Comparison of ENCODE assay signal across 8 cellular contexts in the genomic region with DNA sequence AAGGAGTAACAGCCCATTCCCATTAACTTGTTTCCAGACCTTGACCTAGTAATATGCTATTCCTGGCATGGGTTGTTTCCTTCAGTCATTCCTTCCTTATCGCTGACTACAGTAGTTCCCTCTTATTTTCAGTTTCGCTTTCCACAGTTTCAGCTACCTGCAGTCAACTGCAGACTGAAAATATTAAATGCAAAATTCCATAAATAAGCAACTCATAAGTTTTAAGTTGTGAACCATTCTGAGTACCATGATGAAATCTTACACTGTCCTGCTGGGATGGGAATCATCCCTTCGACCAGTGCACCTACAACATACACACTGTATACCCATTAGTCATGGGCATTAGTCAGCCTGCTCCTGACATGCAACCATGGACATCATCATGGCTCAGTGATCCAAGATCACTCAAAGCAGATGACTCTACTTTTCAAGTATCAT.
DNase-seq lines count a peak whose midpoint lies in the region; ATAC-seq and TF ChIP-seq lines count a peak whose summit lies in the region.

No MANE protein-coding gene starts in this region.

- no peaks in the 10 kb centered on the region for H3K36me3 ChIP-seq in left lung

- H3K4me1 ChIP-seq in left lung: peaks cover 0 to 9% of the 10 kb centered on the region in 2 donors

- DNase-seq in AG09309 (ENCODE audit: low read depth): peak; percentile 25
- peak; percentile 62 for DNase-seq in HPDE6-E6E7 (ENCODE audit: extremely low spot score)
- DNase-seq in left lung: no peak
- no peak for DNase-seq in NK-92 (lab: John Stamatoyannopoulos, UW; ENCODE audit: unreplicated experiment)
- DNase-seq in SKM-1 (lab: John Stamatoyannopoulos, UW; ENCODE audit: unreplicated experiment): no peak

- peak; percentile 99 for ATAC-seq in activated T-helper 17 cell treated with anti-CD3 and anti-CD28 coated beads, Interleukin-2, amount 50 U/mL, for 72 hours (replicated peaks)
- ATAC-seq in left lung (peak; percentile 74), HG02973 (IDR thresholded peaks at IDR 0.05; ENCODE audit: unreplicated experiment) (no peak), GM19463 (IDR thresholded peaks at IDR 0.05; ENCODE audit: unreplicated experiment) (no peak)

- H3K4me3 ChIP-seq in AG09309 (ENCODE audit: control insufficient read depth, low read depth, low read length) (no peak overlapping the region), left lung (peak overlapping the region in 1 of 2 donors; percentile 3)

- no peak for TF ChIP-seq CTCF in AG09309 (IDR thresholded peaks at IDR 0.05; ENCODE audit: control insufficient read depth, insufficient read depth, low read depth, low read length, missing control alignments)
- TF ChIP-seq CTCF in left lung (IDR thresholded peaks at IDR 0.05): no peak

- peak overlapping the region; percentile 32 for H3K27ac Mint-ChIP-seq in activated T-helper 17 cell treated with anti-CD3 and anti-CD28 coated beads, Interleukin-2, amount 50 U/mL, for 72 hours

- no peaks in the 10 kb centered on the region for H3K9me3 ChIP-seq in left lung

- H3K27ac ChIP-seq in left lung: peak overlapping the region in 1 of 2 donors; percentile 38

- H3K9me3 Mint-ChIP-seq in activated T-helper 17 cell treated with anti-CD3 and anti-CD28 coated beads, Interleukin-2, amount 50 U/mL, for 72 hours: no peaks in the 10 kb centered on the region

- H3K27me3 ChIP-seq in left lung: no peaks in the 10 kb centered on the region

- intact Hi-C loops in left lung (cut with DNase I): no loop called here

- H3K36me3 Mint-ChIP-seq in activated T-helper 17 cell treated with anti-CD3 and anti-CD28 coated beads, Interleukin-2, amount 50 U/mL, for 72 hours (ENCODE audit: low read depth): no peaks in the 10 kb centered on the region

- peaks cover 7% of the 10 kb centered on the region for H3K4me1 Mint-ChIP-seq in activated T-helper 17 cell treated with anti-CD3 and anti-CD28 coated beads, Interleukin-2, amount 50 U/mL, for 72 hours

- H3K4me3 Mint-ChIP-seq in activated T-helper 17 cell treated with anti-CD3 and anti-CD28 coated beads, Interleukin-2, amount 50 U/mL, for 72 hours: peak overlapping the region; percentile 67

- no peaks in the 10 kb centered on the region for H3K27me3 Mint-ChIP-seq in activated T-helper 17 cell treated with anti-CD3 and anti-CD28 coated beads, Interleukin-2, amount 50 U/mL, for 72 hours

Comparison
In these comparisons a context has a peak if more than half of its experiments do, and no peak if none do; other contexts are left out.
1. DNase-seq: peak in AG09309 (single experiment) and HPDE6-E6E7 (single experiment); none in left lung (0 of 2), NK-92 (single experiment) and SKM-1 (single experiment).
2. ATAC-seq: peak in activated T-helper 17 cell treated with anti-CD3 and anti-CD28 coated beads, Interleukin-2, amount 50 U/mL, for 72 hours (single experiment) and left lung (single experiment); none in HG02973 (single experiment) and GM19463 (single experiment).